29 cellular contexts compared by ENCODE assay signal in genomic region chr1:107617456-107617855, GRCh38.
"Had no signal": no experiment of that assay in that cellular context is flagged by ENCODE, and none has a peak within 500 bp of the region (broad histone marks: within the 10 kb centered on the region; RNA-seq: fewer than 3 reads in every experiment).

No MANE protein-coding gene starts in this region.

- ATAC-seq: activated CD4-positive, alpha-beta T cell treated with anti-CD3 and anti-CD28 coated beads for 36 hours; activated CD4-positive, CD25-positive, alpha-beta regulatory T cell treated with anti-CD3 and anti-CD28 coated beads, Interleukin-2, amount 50 U/mL, for 24 hours; activated CD8-positive, alpha-beta T cell treated with anti-CD3 and anti-CD28 coated beads, Interleukin-2, amount 10 ng/mL, durations not matched to agents 7 days and 5 days; activated naive CD4-positive, alpha-beta T cell treated with anti-CD3 and anti-CD28 coated beads, Interleukin-2, amount 50 U/mL, for 72 hours; body of pancreas; WTC11 had no signal

- H3K27me3 ChIP-seq: adrenal gland, body of pancreas, breast epithelium, SJCRH30 had no signal

- H3K4me3 Mint-ChIP-seq: activated CD4-positive, alpha-beta T cell treated with anti-CD3 and anti-CD28 coated beads for 36 hours; activated CD4-positive, alpha-beta T cell treated with anti-CD3 and anti-CD28 coated beads, Interleukin-2, amount 10 ng/mL, durations not matched to agents 7 days and 5 days; activated CD8-positive, alpha-beta T cell treated with anti-CD3 and anti-CD28 coated beads, Interleukin-2, amount 10 ng/mL, durations not matched to agents 7 days and 5 days; activated naive CD4-positive, alpha-beta T cell treated with anti-CD3 and anti-CD28 coated beads for 36 hours; activated T-cell treated with anti-CD3 and anti-CD28 coated beads, Interleukin-2, amount 50 U/mL, for 24 hours; activated T-helper 1 cell treated with anti-CD3 and anti-CD28 coated beads, Interleukin-12 subunit alpha, Interleukin-12 subunit beta, Interleukin-2, Interleukin-4 antibody, amounts not matched to agents 30 ng/mL and 10 ng/mL and 1 ng/mL, durations not matched to agents 14 hours and 24 hours and 36 hours; T-helper 1 cell treated with Interleukin-12 subunit alpha and Interleukin-12 subunit beta and Interleukin-4 antibody, amounts not matched to agents 30 μg/mL and 1 μg/mL, for 36 hours; T-helper 2 cell treated with Interferon-gamma antibody and Interleukin-4, amounts not matched to agents 5 μg/mL and 100 μg/mL, for 36 hours; WTC11 had no signal

- H3K4me1 Mint-ChIP-seq: activated CD4-positive, alpha-beta T cell treated with anti-CD3 and anti-CD28 coated beads, Interleukin-2, amount 10 ng/mL, durations not matched to agents 7 days and 5 days; WTC11 had no signal

- H3K4me3 ChIP-seq: adrenal gland, body of pancreas, breast epithelium, PC-9, SJCRH30, SK-N-MC had no signal

- H3K36me3 ChIP-seq: adrenal gland, breast epithelium, SJCRH30 had no signal

- DNase-seq: activated CD4-positive, alpha-beta T cell treated with anti-CD3 and anti-CD28 coated beads for 36 hours; activated CD4-positive, alpha-beta T cell treated with anti-CD3 and anti-CD28 coated beads, Interleukin-2, amount 10 ng/mL, durations not matched to agents 7 days and 5 days; activated CD4-positive, alpha-beta T cell treated with anti-CD3 and anti-CD28 coated beads, Interleukin-2, amount 50 U/mL, for 48 hours; activated CD8-positive, alpha-beta T cell treated with anti-CD3 and anti-CD28 coated beads, Interleukin-2, amount 10 ng/mL, durations not matched to agents 7 days and 5 days; activated gamma-delta T cell treated with Interleukin-2 at 50 U/mL for 16 hours; activated naive CD4-positive, alpha-beta T cell treated with anti-CD3 and anti-CD28 coated beads for 36 hours; activated T-cell treated with anti-CD3 and anti-CD28 coated beads, Interleukin-2, amount 50 U/mL, for 24 hours; adrenal gland; body of pancreas; Kasumi-1; KBM-7; NCI-H1092 treated with DMSO at 0.1 percent for 48 hours; NCI-H1417; NCI-H146; NCI-H187 treated with DMSO at 0.1 percent for 48 hours; NCI-H2081; NCI-H524; NK-92 treated with Interleukin-12 subunit alpha and Interleukin-12 subunit beta, amount 100 ng/mL, for 24 hours; PC-9; SHP77; SJCRH30 had no signal

- H3K9me3 ChIP-seq: body of pancreas, SJCRH30 had no signal

- H3K27me3 Mint-ChIP-seq: activated CD4-positive, alpha-beta T cell treated with anti-CD3 and anti-CD28 coated beads for 36 hours; activated T-cell treated with anti-CD3 and anti-CD28 coated beads, Interleukin-2, amount 50 U/mL, for 24 hours had no signal

- H3K4me1 ChIP-seq: adrenal gland, body of pancreas, breast epithelium, SJCRH30 had no signal

- H3K27ac Mint-ChIP-seq: activated CD4-positive, alpha-beta T cell treated with anti-CD3 and anti-CD28 coated beads for 36 hours; activated CD4-positive, alpha-beta T cell treated with anti-CD3 and anti-CD28 coated beads, Interleukin-2, amount 10 ng/mL, durations not matched to agents 7 days and 5 days; activated CD8-positive, alpha-beta T cell treated with anti-CD3 and anti-CD28 coated beads, Interleukin-2, amount 10 ng/mL, durations not matched to agents 7 days and 5 days; activated naive CD4-positive, alpha-beta T cell treated with anti-CD3 and anti-CD28 coated beads for 36 hours; activated naive CD4-positive, alpha-beta T cell treated with anti-CD3 and anti-CD28 coated beads, Interleukin-2, amount 50 U/mL, for 72 hours; activated T-cell treated with anti-CD3 and anti-CD28 coated beads, Interleukin-2, amount 50 U/mL, for 24 hours; activated T-helper 1 cell treated with anti-CD3 and anti-CD28 coated beads, Interleukin-12 subunit alpha, Interleukin-12 subunit beta, Interleukin-2, Interleukin-4 antibody, amounts not matched to agents 30 ng/mL and 10 ng/mL and 1 ng/mL, durations not matched to agents 14 hours and 24 hours and 36 hours; T-helper 1 cell treated with Interleukin-12 subunit alpha and Interleukin-12 subunit beta and Interleukin-4 antibody, amounts not matched to agents 30 μg/mL and 1 μg/mL, for 36 hours; T-helper 2 cell treated with Interferon-gamma antibody and Interleukin-4, amounts not matched to agents 5 μg/mL and 100 μg/mL, for 36 hours; WTC11 had no signal

- H3K27ac ChIP-seq: adrenal gland, body of pancreas, breast epithelium, PC-9, SJCRH30, SK-N-MC had no signal

- H3K9me3 Mint-ChIP-seq: T-helper 2 cell treated with Interferon-gamma antibody and Interleukin-4, amounts not matched to agents 5 μg/mL and 100 μg/mL, for 36 hours had no signal
